1 cellular context compared by ENCODE assay signal in genomic region chr12:53675701-53676607, GRCh38.
TF ChIP-seq lines count a peak whose summit lies in the region.

Gene ATP5MC2 (minus strand): TSS chr12:53676083. CDS start chr12:53672614, 3,469 bp downstream.

TF ChIP-seq in HEK293, 187 proteins besides CTCF, POLR2A, EP300 and RAD21 (continued from another document and continues in another):
- TF ChIP-seq, protein P1, sequence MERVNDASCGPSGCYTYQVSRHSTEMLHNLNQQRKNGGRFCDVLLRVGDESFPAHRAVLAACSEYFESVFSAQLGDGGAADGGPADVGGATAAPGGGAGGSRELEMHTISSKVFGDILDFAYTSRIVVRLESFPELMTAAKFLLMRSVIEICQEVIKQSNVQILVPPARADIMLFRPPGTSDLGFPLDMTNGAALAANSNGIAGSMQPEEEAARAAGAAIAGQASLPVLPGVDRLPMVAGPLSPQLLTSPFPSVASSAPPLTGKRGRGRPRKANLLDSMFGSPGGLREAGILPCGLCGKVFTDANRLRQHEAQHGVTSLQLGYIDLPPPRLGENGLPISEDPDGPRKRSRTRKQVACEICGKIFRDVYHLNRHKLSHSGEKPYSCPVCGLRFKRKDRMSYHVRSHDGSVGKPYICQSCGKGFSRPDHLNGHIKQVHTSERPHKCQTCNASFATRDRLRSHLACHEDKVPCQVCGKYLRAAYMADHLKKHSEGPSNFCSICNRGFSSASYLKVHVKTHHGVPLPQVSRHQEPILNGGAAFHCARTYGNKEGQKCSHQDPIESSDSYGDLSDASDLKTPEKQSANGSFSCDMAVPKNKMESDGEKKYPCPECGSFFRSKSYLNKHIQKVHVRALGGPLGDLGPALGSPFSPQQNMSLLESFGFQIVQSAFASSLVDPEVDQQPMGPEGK (tag by site-specific recombination; IDR thresholded peaks at IDR 0.05), result no peak
- TF ChIP-seq KLF16 (tag by site-specific recombination; IDR thresholded peaks at IDR 0.05) (peak; percentile 97), KLF7 (tag by site-specific recombination; IDR thresholded peaks at IDR 0.05; ENCODE audit: borderline replicate concordance) (peak; percentile 82; the same call in 1 of the 2 replicates), SALL2 (tag by site-specific recombination; IDR thresholded peaks at IDR 0.05; ENCODE audit: borderline replicate concordance) (no peak), ZNF391 (tag by site-specific recombination; IDR thresholded peaks at IDR 0.05; ENCODE audit: borderline replicate concordance, low read depth) (peak; percentile 15), ZNF138 (tag by site-specific recombination; IDR thresholded peaks at IDR 0.05; ENCODE audit: borderline replicate concordance) (no peak), ZNF777 (tag by site-specific recombination; IDR thresholded peaks at IDR 0.05; ENCODE audit: borderline replicate concordance) (no peak), GLI2 (tag by site-specific recombination; IDR thresholded peaks at IDR 0.05; ENCODE audit: borderline replicate concordance, low read depth) (no peak), EGR2 (tag by site-specific recombination; IDR thresholded peaks at IDR 0.05; ENCODE audit: low read depth) (no peak), YY2 (tag by site-specific recombination; IDR thresholded peaks at IDR 0.05) (peak; percentile 82), ZSCAN30 (tag by site-specific recombination; IDR thresholded peaks at IDR 0.05) (peak; percentile 88; the same call in 1 of the 2 replicates), ZNF366 (tag by site-specific recombination; conservative IDR thresholded peaks at IDR 0.05) (peak; percentile 100), ZNF157 (tag by site-specific recombination; IDR thresholded peaks at IDR 0.05) (no peak), FEZF1 (tag by site-specific recombination; IDR thresholded peaks at IDR 0.05) (no peak), ZNF660 (tag by site-specific recombination; IDR thresholded peaks at IDR 0.05) (peak; percentile 98), ZNF155 (tag by site-specific recombination; IDR thresholded peaks at IDR 0.05) (no peak), ZNF560 (tag by site-specific recombination; IDR thresholded peaks at IDR 0.05; ENCODE audit: borderline replicate concordance) (no peak), KLF9 (tag by site-specific recombination; IDR thresholded peaks at IDR 0.05; ENCODE audit: low read depth) (peak; percentile 86), PRDM10 (tag by site-specific recombination; IDR thresholded peaks at IDR 0.05) (peak; percentile 90), ZNF239 (tag by site-specific recombination; IDR thresholded peaks at IDR 0.05) (0 out of 2 replicates have a peak, but pooled peaks have one; percentile 12), ZNF202 (tag by site-specific recombination; IDR thresholded peaks at IDR 0.05; ENCODE audit: borderline replicate concordance) (no peak), ZNF394 (tag by site-specific recombination; IDR thresholded peaks at IDR 0.05; ENCODE audit: borderline replicate concordance) (peak; percentile 97), ZNF501 (tag by site-specific recombination; IDR thresholded peaks at IDR 0.05) (peak; percentile 86)
- TF ChIP-seq, protein P2, sequence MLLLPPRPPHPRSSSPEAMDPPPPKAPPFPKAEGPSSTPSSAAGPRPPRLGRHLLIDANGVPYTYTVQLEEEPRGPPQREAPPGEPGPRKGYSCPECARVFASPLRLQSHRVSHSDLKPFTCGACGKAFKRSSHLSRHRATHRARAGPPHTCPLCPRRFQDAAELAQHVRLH (tag by site-specific recombination; IDR thresholded peaks at IDR 0.05), result peak; percentile 89
- TF ChIP-seq, protein P3, sequence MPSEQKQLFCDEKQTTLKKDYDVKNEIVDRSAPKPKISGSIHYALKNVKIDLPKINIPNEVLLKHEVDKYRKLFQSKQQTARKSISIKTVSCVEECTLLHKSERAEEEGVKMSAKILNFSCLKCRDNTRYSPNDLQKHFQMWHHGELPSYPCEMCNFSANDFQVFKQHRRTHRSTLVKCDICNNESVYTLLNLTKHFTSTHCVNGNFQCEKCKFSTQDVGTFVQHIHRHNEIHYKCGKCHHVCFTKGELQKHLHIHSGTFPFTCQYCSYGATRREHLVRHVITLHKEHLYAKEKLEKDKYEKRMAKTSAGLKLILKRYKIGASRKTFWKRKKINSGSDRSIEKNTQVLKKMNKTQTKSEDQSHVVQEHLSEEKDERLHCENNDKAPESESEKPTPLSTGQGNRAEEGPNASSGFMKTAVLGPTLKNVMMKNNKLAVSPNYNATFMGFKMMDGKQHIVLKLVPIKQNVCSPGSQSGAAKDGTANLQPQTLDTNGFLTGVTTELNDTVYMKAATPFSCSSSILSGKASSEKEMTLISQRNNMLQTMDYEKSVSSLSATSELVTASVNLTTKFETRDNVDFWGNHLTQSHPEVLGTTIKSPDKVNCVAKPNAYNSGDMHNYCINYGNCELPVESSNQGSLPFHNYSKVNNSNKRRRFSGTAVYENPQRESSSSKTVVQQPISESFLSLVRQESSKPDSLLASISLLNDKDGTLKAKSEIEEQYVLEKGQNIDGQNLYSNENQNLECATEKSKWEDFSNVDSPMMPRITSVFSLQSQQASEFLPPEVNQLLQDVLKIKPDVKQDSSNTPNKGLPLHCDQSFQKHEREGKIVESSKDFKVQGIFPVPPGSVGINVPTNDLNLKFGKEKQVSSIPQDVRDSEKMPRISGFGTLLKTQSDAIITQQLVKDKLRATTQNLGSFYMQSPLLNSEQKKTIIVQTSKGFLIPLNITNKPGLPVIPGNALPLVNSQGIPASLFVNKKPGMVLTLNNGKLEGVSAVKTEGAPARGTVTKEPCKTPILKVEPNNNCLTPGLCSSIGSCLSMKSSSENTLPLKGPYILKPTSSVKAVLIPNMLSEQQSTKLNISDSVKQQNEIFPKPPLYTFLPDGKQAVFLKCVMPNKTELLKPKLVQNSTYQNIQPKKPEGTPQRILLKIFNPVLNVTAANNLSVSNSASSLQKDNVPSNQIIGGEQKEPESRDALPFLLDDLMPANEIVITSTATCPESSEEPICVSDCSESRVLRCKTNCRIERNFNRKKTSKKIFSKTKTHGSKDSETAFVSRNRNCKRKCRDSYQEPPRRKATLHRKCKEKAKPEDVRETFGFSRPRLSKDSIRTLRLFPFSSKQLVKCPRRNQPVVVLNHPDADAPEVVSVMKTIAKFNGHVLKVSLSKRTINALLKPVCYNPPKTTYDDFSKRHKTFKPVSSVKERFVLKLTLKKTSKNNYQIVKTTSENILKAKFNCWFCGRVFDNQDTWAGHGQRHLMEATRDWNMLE (tag by site-specific recombination; conservative IDR thresholded peaks at IDR 0.05; ENCODE audit: low read depth), result peak; percentile 33
- TF ChIP-seq, protein P4, sequence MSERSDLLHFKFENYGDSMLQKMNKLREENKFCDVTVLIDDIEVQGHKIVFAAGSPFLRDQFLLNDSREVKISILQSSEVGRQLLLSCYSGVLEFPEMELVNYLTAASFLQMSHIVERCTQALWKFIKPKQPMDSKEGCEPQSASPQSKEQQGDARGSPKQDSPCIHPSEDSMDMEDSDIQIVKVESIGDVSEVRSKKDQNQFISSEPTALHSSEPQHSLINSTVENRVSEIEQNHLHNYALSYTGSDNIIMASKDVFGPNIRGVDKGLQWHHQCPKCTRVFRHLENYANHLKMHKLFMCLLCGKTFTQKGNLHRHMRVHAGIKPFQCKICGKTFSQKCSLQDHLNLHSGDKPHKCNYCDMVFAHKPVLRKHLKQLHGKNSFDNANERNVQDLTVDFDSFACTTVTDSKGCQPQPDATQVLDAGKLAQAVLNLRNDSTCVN (tag by site-specific recombination; optimal IDR thresholded peaks at IDR 0.05), result peak; percentile 66
- TF ChIP-seq, protein P5, sequence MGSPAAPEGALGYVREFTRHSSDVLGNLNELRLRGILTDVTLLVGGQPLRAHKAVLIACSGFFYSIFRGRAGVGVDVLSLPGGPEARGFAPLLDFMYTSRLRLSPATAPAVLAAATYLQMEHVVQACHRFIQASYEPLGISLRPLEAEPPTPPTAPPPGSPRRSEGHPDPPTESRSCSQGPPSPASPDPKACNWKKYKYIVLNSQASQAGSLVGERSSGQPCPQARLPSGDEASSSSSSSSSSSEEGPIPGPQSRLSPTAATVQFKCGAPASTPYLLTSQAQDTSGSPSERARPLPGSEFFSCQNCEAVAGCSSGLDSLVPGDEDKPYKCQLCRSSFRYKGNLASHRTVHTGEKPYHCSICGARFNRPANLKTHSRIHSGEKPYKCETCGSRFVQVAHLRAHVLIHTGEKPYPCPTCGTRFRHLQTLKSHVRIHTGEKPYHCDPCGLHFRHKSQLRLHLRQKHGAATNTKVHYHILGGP (tag by site-specific recombination; IDR thresholded peaks at IDR 0.05), result no peak
- TF ChIP-seq, protein P6, sequence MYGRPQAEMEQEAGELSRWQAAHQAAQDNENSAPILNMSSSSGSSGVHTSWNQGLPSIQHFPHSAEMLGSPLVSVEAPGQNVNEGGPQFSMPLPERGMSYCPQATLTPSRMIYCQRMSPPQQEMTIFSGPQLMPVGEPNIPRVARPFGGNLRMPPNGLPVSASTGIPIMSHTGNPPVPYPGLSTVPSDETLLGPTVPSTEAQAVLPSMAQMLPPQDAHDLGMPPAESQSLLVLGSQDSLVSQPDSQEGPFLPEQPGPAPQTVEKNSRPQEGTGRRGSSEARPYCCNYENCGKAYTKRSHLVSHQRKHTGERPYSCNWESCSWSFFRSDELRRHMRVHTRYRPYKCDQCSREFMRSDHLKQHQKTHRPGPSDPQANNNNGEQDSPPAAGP (tag by site-specific recombination; IDR thresholded peaks at IDR 0.05), result peak; percentile 80; the same call in 1 of the 2 replicates
- TF ChIP-seq, protein P7, sequence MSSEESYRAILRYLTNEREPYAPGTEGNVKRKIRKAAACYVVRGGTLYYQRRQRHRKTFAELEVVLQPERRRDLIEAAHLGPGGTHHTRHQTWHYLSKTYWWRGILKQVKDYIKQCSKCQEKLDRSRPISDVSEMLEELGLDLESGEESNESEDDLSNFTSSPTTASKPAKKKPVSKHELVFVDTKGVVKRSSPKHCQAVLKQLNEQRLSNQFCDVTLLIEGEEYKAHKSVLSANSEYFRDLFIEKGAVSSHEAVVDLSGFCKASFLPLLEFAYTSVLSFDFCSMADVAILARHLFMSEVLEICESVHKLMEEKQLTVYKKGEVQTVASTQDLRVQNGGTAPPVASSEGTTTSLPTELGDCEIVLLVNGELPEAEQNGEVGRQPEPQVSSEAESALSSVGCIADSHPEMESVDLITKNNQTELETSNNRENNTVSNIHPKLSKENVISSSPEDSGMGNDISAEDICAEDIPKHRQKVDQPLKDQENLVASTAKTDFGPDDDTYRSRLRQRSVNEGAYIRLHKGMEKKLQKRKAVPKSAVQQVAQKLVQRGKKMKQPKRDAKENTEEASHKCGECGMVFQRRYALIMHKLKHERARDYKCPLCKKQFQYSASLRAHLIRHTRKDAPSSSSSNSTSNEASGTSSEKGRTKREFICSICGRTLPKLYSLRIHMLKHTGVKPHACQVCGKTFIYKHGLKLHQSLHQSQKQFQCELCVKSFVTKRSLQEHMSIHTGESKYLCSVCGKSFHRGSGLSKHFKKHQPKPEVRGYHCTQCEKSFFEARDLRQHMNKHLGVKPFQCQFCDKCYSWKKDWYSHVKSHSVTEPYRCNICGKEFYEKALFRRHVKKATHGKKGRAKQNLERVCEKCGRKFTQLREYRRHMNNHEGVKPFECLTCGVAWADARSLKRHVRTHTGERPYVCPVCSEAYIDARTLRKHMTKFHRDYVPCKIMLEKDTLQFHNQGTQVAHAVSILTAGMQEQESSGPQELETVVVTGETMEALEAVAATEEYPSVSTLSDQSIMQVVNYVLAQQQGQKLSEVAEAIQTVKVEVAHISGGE (tag by site-specific recombination; conservative IDR thresholded peaks at IDR 0.05; ENCODE audit: low read depth), result 0 out of 2 replicates have a peak, but pooled peaks have one; percentile 46
- TF ChIP-seq, protein P8, sequence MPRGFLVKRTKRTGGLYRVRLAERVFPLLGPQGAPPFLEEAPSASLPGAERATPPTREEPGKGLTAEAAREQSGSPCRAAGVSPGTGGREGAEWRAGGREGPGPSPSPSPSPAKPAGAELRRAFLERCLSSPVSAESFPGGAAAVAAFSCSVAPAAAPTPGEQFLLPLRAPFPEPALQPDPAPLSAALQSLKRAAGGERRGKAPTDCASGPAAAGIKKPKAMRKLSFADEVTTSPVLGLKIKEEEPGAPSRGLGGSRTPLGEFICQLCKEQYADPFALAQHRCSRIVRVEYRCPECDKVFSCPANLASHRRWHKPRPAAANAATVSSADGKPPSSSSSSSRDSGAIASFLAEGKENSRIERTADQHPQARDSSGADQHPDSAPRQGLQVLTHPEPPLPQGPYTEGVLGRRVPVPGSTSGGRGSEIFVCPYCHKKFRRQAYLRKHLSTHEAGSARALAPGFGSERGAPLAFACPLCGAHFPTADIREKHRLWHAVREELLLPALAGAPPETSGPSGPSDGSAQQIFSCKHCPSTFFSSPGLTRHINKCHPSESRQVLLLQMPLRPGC (tag by site-specific recombination; IDR thresholded peaks at IDR 0.05), result peak; percentile 88
